In genomic region chr19:49553451-49554271, GRCh38 we compare ENCODE assay signal across 8 cellular contexts. TPM values are rescaled to one million over a fixed set of nuclear protein-coding genes. Genes with fewer than 3 reads are reported as not detected.
DNase-seq lines count a peak whose midpoint lies in the region; ATAC-seq and TF ChIP-seq lines count a peak whose summit lies in the region.

No MANE protein-coding gene starts in this region.

- H3K4me1 ChIP-seq in RWPE2 (ENCODE audit: insufficient read depth, poor library complexity, severe bottlenecking) (peaks cover 16% of the 10 kb centered on the region), SK-N-SH (ENCODE audit: control insufficient read depth in 1 of 2, insufficient read depth in 2 of 2, low read depth in 1 of 2, low read length in 1 of 2) (no peaks in the 10 kb centered on the region; a peak in 1 of 4 replicates)
- H3K4me1 ChIP-seq in naive thymus-derived CD4-positive, alpha-beta T cell (ENCODE audit: control insufficient read depth in 2 of 2, insufficient read depth in 2 of 2, low read length in 2 of 2) = peaks cover 46 to 89% of the 10 kb centered on the region in 2 donors

- peaks cover 10% of the 10 kb centered on the region for H3F3A ChIP-seq in SK-N-SH (replicated peaks; ENCODE audit: insufficient read depth)

- no peaks in the 10 kb centered on the region for H4K20me1 ChIP-seq in SK-N-SH (ENCODE audit: insufficient read depth)

- H3K36me3 ChIP-seq in RWPE2 (ENCODE audit: low read depth) (peaks cover 32% of the 10 kb centered on the region), SK-N-SH (replicated peaks in 1 of 2; ENCODE audit: control insufficient read depth in 1 of 2, insufficient read depth in 2 of 2, low read length in 1 of 2) (peaks cover 18 to 25% of the 10 kb centered on the region in 2 experiments)
- peaks cover 8 to 29% (median 14%) of the 10 kb centered on the region in 3 experiments for H3K36me3 ChIP-seq in naive thymus-derived CD4-positive, alpha-beta T cell (ENCODE audit: control insufficient read depth in 2 of 3, insufficient read depth in 3 of 3, low read length in 3 of 3)

- no peak for TF ChIP-seq RAD21 in SK-N-SH (IDR thresholded peaks at IDR 0.05; ENCODE audit: low read length)

- H3K27me3 Mint-ChIP-seq in brain = no peaks in the 10 kb centered on the region
- H3K27me3 Mint-ChIP-seq in naive thymus-derived CD4-positive, alpha-beta T cell = no peaks in the 10 kb centered on the region

- H3K27ac ChIP-seq in RWPE2 (ENCODE audit: poor library complexity, severe bottlenecking) (peak overlapping the region; percentile 85), SK-N-SH (ENCODE audit: low read depth in 2 of 2, low read length in 1 of 2) (no peak overlapping the region)
- H3K27ac ChIP-seq in naive thymus-derived CD4-positive, alpha-beta T cell (ENCODE audit: low read depth, low read length) = peak overlapping the region; percentile 64

- no peak for TF ChIP-seq CTCF in RWPE2 (IDR thresholded peaks at IDR 0.05; ENCODE audit: poor library complexity, severe bottlenecking)
- TF ChIP-seq CTCF in brain (conservative IDR thresholded peaks at IDR 0.05) = no peak
- no peak for TF ChIP-seq CTCF in SK-N-SH (IDR thresholded peaks at IDR 0.05)

- CTCF ChIA-PET in naive thymus-derived CD4-positive, alpha-beta T cell (lab: Charles Lee) = interaction anchor here (0.6 to 10.2 kb wide), 6 partner anchors 9 to 124 kb away, joined by 3 to 231 read pairs (median 8); no protein-coding TSS in a partner anchor
- CTCF ChIA-PET in SK-N-SH (lab: Yijun Ruan, JAX) = interaction anchor here (1.6 to 2.0 kb wide), 2 partner anchors 17 to 19 kb away, joined by 4 read pairs; no protein-coding TSS in a partner anchor

- H3K4me1 Mint-ChIP-seq in brain = no peaks in the 10 kb centered on the region
- peaks cover 43 to 77% (median 64%) of the 10 kb centered on the region in 7 donors for H3K4me1 Mint-ChIP-seq in naive thymus-derived CD4-positive, alpha-beta T cell

- H3K4me3 Mint-ChIP-seq in brain = no peak overlapping the region
- H3K4me3 Mint-ChIP-seq in naive thymus-derived CD4-positive, alpha-beta T cell = peak overlapping the region; percentile 71 to 90 (median 82)

- H3K4me3 ChIP-seq in RWPE2 (ENCODE audit: severe bottlenecking) (no peak overlapping the region), SK-N-SH (ENCODE audit: low read depth in 2 of 2, low read length in 1 of 2) (no peak overlapping the region)
- no peak overlapping the region for H3K4me3 ChIP-seq in naive thymus-derived CD4-positive, alpha-beta T cell (ENCODE audit: low read length)

- no peak overlapping the region for H2AFZ ChIP-seq in SK-N-SH (ENCODE audit: low read depth)

- POLR2A ChIA-PET in naive thymus-derived CD4-positive, alpha-beta T cell (lab: Charles Lee) = interaction anchor here (0.7 to 19.2 kb wide), 12 partner anchors 11 to 111 kb away, joined by 3 to 687 read pairs (median 10); partner anchors contain the start of genes RPL13A and RPS11
- POLR2A ChIA-PET in SK-N-SH (lab: Yijun Ruan, JAX) = no interaction called here

- no peaks in the 10 kb centered on the region for H3K79me2 ChIP-seq in SK-N-SH (ENCODE audit: insufficient read depth)

- 79% methylated on average over 10 of the region's 10 CpGs for WGBS in SK-N-SH (ENCODE audit: low lambda C conversion rate)

- H3K27me3 ChIP-seq in RWPE2 (ENCODE audit: insufficient read depth, poor library complexity, severe bottlenecking) (no peaks in the 10 kb centered on the region), SK-N-SH (ENCODE audit: insufficient read depth) (no peaks in the 10 kb centered on the region)
- H3K27me3 ChIP-seq in naive thymus-derived CD4-positive, alpha-beta T cell (ENCODE audit: control insufficient read depth in 2 of 2, insufficient read depth in 2 of 2, low read length in 2 of 2) = no peaks in the 10 kb centered on the region

- H3K9ac ChIP-seq in SK-N-SH = no peak overlapping the region

- no peaks in the 10 kb centered on the region for H3K9me3 Mint-ChIP-seq in brain
- H3K9me3 Mint-ChIP-seq in naive thymus-derived CD4-positive, alpha-beta T cell = no peaks in the 10 kb centered on the region

- H3K9me3 ChIP-seq in RWPE2 (ENCODE audit: severe bottlenecking) (no peaks in the 10 kb centered on the region), SK-N-SH (no peaks in the 10 kb centered on the region)
- H3K9me3 ChIP-seq in naive thymus-derived CD4-positive, alpha-beta T cell (ENCODE audit: control insufficient read depth in 2 of 3, low read length in 3 of 3) = no peaks in the 10 kb centered on the region

- H3K9me2 ChIP-seq in SK-N-SH = no peaks in the 10 kb centered on the region

- H3K4me2 ChIP-seq in SK-N-SH = no peak overlapping the region

- no peak for TF ChIP-seq EP300 in SK-N-SH (IDR thresholded peaks at IDR 0.05; ENCODE audit: borderline replicate concordance in 1 of 2, low read depth in 1 of 2, low read length in 1 of 2)

- DNase-seq in AG08396 (ENCODE audit: low spot score) (peak; percentile 62), RWPE2 (ENCODE audit: low spot score) (no peak), SK-N-SH (no peak), iPS-NIHi11 (ENCODE audit: low spot score) (no peak)
- peak in 5 of 9 donors; percentile 26 to 78 (median 36) for DNase-seq in naive thymus-derived CD4-positive, alpha-beta T cell

- peaks cover 40% of the 10 kb centered on the region for H3K36me3 Mint-ChIP-seq in brain
- peaks cover 10 to 53% (median 25%) of the 10 kb centered on the region in 5 donors for H3K36me3 Mint-ChIP-seq in naive thymus-derived CD4-positive, alpha-beta T cell

- ATAC-seq in RWPE2 (ENCODE audit: low read depth) = peak; percentile 98
- no peak for ATAC-seq in naive thymus-derived CD4-positive, alpha-beta T cell
- no peak for ATAC-seq in GM18867 (IDR thresholded peaks at IDR 0.05; ENCODE audit: unreplicated experiment)
- no peak for ATAC-seq in HG02981 (IDR thresholded peaks at IDR 0.05; ENCODE audit: unreplicated experiment)

- intact Hi-C loops in naive thymus-derived CD4-positive, alpha-beta T cell (cut with micrococcal nuclease) = loop anchor here (1.0 to 2.0 kb wide), 2 partner anchors 15 to 19 kb away; no protein-coding TSS in a partner anchor

- peak overlapping the region in 4 of 5 experiments; percentile 9 to 77 (median 36) for H3K27ac Mint-ChIP-seq in brain
- H3K27ac Mint-ChIP-seq in naive thymus-derived CD4-positive, alpha-beta T cell = peak overlapping the region; percentile 93 to 100 (median 98)

TF ChIP-seq in SK-N-SH, 30 proteins besides CTCF, POLR2A, EP300 and RAD21 (continues in another document):
- TF ChIP-seq FOXM1 (IDR thresholded peaks at IDR 0.05; ENCODE audit: low read depth) (no peak), FOXJ3 (CRISPR knock-in tag; IDR thresholded peaks at IDR 0.05) (no peak), POLR2AphosphoS5 (IDR thresholded peaks at IDR 0.05; ENCODE audit: low read depth, low read length) (no peak), JUND (IDR thresholded peaks at IDR 0.05) (no peak), NFIC (IDR thresholded peaks at IDR 0.05; ENCODE audit: borderline replicate concordance) (no peak), GATA2 (CRISPR knock-in tag; IDR thresholded peaks at IDR 0.05) (no peak)

RNA-seq across cellular contexts. Expression of gene RCN3, which starts 25.9 kb away (rescaled TPM):
- polyA plus RNA-seq in brain (ENCODE audit: insufficient read depth, low read depth, low replicate concordance) (14.2 TPM), SK-N-SH (2012; rRNA removed) (1.4 and 1.8 TPM in 2 replicates)
- total RNA-seq in naive thymus-derived CD4-positive, alpha-beta T cell = 10 to 100 TPM in 1 of 5 experiments, 1 to 10 TPM in 4; 1.9 to 14.5 (median 3.5) TPM
- polyA plus RNA-seq in naive thymus-derived CD4-positive, alpha-beta T cell = 10 to 100 TPM in 1 of 2 donors, 1 to 10 TPM in 1; 6.9 to 12.3 TPM
- 0.48 and 0.67 TPM in 2 replicates for polyA plus RNA-seq in SK-N-SH (2012; cell fraction: cytosol; rRNA removed)
- 11.6 and 13.9 TPM in 2 replicates for polyA plus RNA-seq in SK-N-SH (2012; cell fraction: nucleus; rRNA removed)

RNA-seq across cellular contexts. Expression of gene NOSIP, which starts 26.7 kb away (rescaled TPM):
- polyA plus RNA-seq in brain (ENCODE audit: insufficient read depth, low read depth, low replicate concordance) = 131 TPM
- total RNA-seq in naive thymus-derived CD4-positive, alpha-beta T cell = 100 to 1,000 TPM; 222 to 267 (median 228) TPM
- 1,000 to 10,000 TPM in 1 of 2 donors, 100 to 1,000 TPM in 1; 933 to 1,232 TPM for polyA plus RNA-seq in naive thymus-derived CD4-positive, alpha-beta T cell
- 101 and 128 TPM in 2 replicates for polyA plus RNA-seq in SK-N-SH (2012; rRNA removed)
- 53.6 and 77.6 TPM in 2 replicates for polyA plus RNA-seq in SK-N-SH (2012; cell fraction: cytosol; rRNA removed)
- 159 and 225 TPM in 2 replicates for polyA plus RNA-seq in SK-N-SH (2012; cell fraction: nucleus; rRNA removed)

RNA-seq across cellular contexts. Expression of gene PRRG2, which starts 27.5 kb away (rescaled TPM):
- polyA plus RNA-seq in brain (ENCODE audit: insufficient read depth, low read depth, low replicate concordance) (0.95 TPM), SK-N-SH (2012; rRNA removed) (0.42 and 0.44 TPM in 2 replicates)
- total RNA-seq in naive thymus-derived CD4-positive, alpha-beta T cell = 1 to 10 TPM in 2 of 5 experiments, under 1 TPM in 3; 0.44 to 2.9 (median 0.58) TPM
- polyA plus RNA-seq in naive thymus-derived CD4-positive, alpha-beta T cell = under 1 TPM in 1 of 2 donors, not detected in 1; 0.30 TPM
- polyA plus RNA-seq in SK-N-SH (2012; cell fraction: cytosol; rRNA removed) = 0.21 and 0.62 TPM in 2 replicates
- 0.33 and 0.42 TPM in 2 replicates for polyA plus RNA-seq in SK-N-SH (2012; cell fraction: nucleus; rRNA removed)

RNA-seq across cellular contexts. Expression of gene PRR12, which starts 37.3 kb away (rescaled TPM):
- polyA plus RNA-seq in brain (ENCODE audit: insufficient read depth, low read depth, low replicate concordance) (28.1 TPM), SK-N-SH (2012; rRNA removed) (0.71 and 1.7 TPM in 2 replicates)
- total RNA-seq in naive thymus-derived CD4-positive, alpha-beta T cell = 10 to 100 TPM; 45.6 to 69.4 (median 60.0) TPM
- under 1 TPM; 0.25 to 0.74 TPM for polyA plus RNA-seq in naive thymus-derived CD4-positive, alpha-beta T cell
- polyA plus RNA-seq in SK-N-SH (2012; cell fraction: cytosol; rRNA removed) = 1.4 and 1.8 TPM in 2 replicates
- 5.2 and 8.9 TPM in 2 replicates for polyA plus RNA-seq in SK-N-SH (2012; cell fraction: nucleus; rRNA removed)

RNA-seq across cellular contexts. Expression of gene FCGRT, which starts 41.2 kb away (rescaled TPM):
- polyA plus RNA-seq in brain (ENCODE audit: insufficient read depth, low read depth, low replicate concordance) (80.4 TPM), SK-N-SH (2012; rRNA removed) (75.3 and 91.4 TPM in 2 replicates)
- 100 to 1,000 TPM in 1 of 5 experiments, 10 to 100 TPM in 3, 1 to 10 TPM in 1; 8.2 to 177 (median 47.5) TPM for total RNA-seq in naive thymus-derived CD4-positive, alpha-beta T cell
- polyA plus RNA-seq in naive thymus-derived CD4-positive, alpha-beta T cell = 100 to 1,000 TPM; 117 to 129 TPM
- 41.3 and 62.1 TPM in 2 replicates for polyA plus RNA-seq in SK-N-SH (2012; cell fraction: cytosol; rRNA removed)
- polyA plus RNA-seq in SK-N-SH (2012; cell fraction: nucleus; rRNA removed) = 108 and 132 TPM in 2 replicates

Comparison
In these comparisons a context has a peak if more than half of its experiments do, and no peak if none do; other contexts are left out.
1. DNase-seq: peak in AG08396 (single experiment) and naive thymus-derived CD4-positive, alpha-beta T cell (5 of 9); none in RWPE2 (single experiment), SK-N-SH (single experiment) and iPS-NIHi11 (single experiment).
2. H3K27ac ChIP-seq: peak in RWPE2 (single experiment) and naive thymus-derived CD4-positive, alpha-beta T cell (single experiment); none in SK-N-SH (0 of 2).
3. H3K4me3 Mint-ChIP-seq: peak in naive thymus-derived CD4-positive, alpha-beta T cell (10 of 10); none in brain (0 of 5).